In genomic region chr12:120978296-120979219, GRCh38 we compare ENCODE assay signal across 2 cellular contexts.
A peak's percentile ranks its signal among the peaks of the same experiment; 100 is the strongest.
TF ChIP-seq lines count a peak whose summit lies in the region.

Gene HNF1A, plus strand, starts transcription at chr12:120978543. Its CDS starts 226 bp downstream, at chr12:120978769.

TF ChIP-seq in K562, 482 proteins besides CTCF, POLR2A, EP300 and RAD21:
- TF ChIP-seq ZBTB12 (CRISPR knock-in tag; IDR thresholded peaks at IDR 0.05) (no peak), NR3C1 (CRISPR knock-in tag; IDR thresholded peaks at IDR 0.05) (no peak), NFRKB (IDR thresholded peaks at IDR 0.05; ENCODE audit: low read depth) (no peak)
TF ChIP-seq in K562: peak in this region for 0.

TF ChIP-seq in HepG2, 621 proteins besides CTCF, POLR2A, EP300 and RAD21 (continues in another document):
- TF ChIP-seq ZSCAN22 (CRISPR knock-in tag; IDR thresholded peaks at IDR 0.05) (peak; percentile 63; the same call in 1 of the 2 replicates), SMYD3 (CRISPR knock-in tag; IDR thresholded peaks at IDR 0.05) (no peak), THRA (CRISPR knock-in tag; IDR thresholded peaks at IDR 0.05; ENCODE audit: borderline replicate concordance) (peak; percentile 83), NR2F6 (IDR thresholded peaks at IDR 0.05) (peak; percentile 69), NR2F6 (CRISPR knock-in tag; IDR thresholded peaks at IDR 0.05) (peak; percentile 65), GATA4 (IDR thresholded peaks at IDR 0.05; ENCODE audit: borderline replicate concordance, low read depth) (peak; percentile 74; the same call in 1 of the 2 replicates), ZBTB38 (CRISPR knock-in tag; IDR thresholded peaks at IDR 0.05) (no peak), ATF6 (CRISPR knock-in tag; conservative IDR thresholded peaks at IDR 0.05) (0 out of 2 replicates have a peak, but pooled peaks have one; percentile 41), ZNF317 (CRISPR knock-in tag; IDR thresholded peaks at IDR 0.05) (peak; percentile 79), KDM3A (CRISPR knock-in tag; IDR thresholded peaks at IDR 0.05; ENCODE audit: low read depth) (peak; percentile 92), YEATS4 (CRISPR knock-in tag; IDR thresholded peaks at IDR 0.05; ENCODE audit: borderline replicate concordance) (peak; percentile 81), DPF2 (CRISPR knock-in tag; IDR thresholded peaks at IDR 0.05; ENCODE audit: borderline replicate concordance, low read depth) (peak; percentile 96), ZNF570 (CRISPR knock-in tag; IDR thresholded peaks at IDR 0.05; ENCODE audit: borderline replicate concordance) (0 out of 2 replicates have a peak, but pooled peaks have one; percentile 84), RARA (CRISPR knock-in tag; IDR thresholded peaks at IDR 0.05) (peak; percentile 78), HNRNPK (IDR thresholded peaks at IDR 0.05; ENCODE audit: low read depth, low read length, poor library complexity, severe bottlenecking) (peak; percentile 82), CREB3 (CRISPR knock-in tag; IDR thresholded peaks at IDR 0.05) (no peak), GABPB1 (CRISPR knock-in tag; IDR thresholded peaks at IDR 0.05) (peak; percentile 51), ZSCAN5A (CRISPR knock-in tag; IDR thresholded peaks at IDR 0.05; ENCODE audit: borderline replicate concordance) (no peak), POLR2G (IDR thresholded peaks at IDR 0.05; ENCODE audit: low read depth, low read length) (peak; percentile 82), ERF (CRISPR knock-in tag; IDR thresholded peaks at IDR 0.05) (peak; percentile 49; the same call in 1 of the 2 replicates), BCL6 (CRISPR knock-in tag; IDR thresholded peaks at IDR 0.05) (peak; percentile 63; the same call in 1 of the 2 replicates), MEF2D (CRISPR knock-in tag; IDR thresholded peaks at IDR 0.05) (peak; percentile 79; the same call in 1 of the 2 replicates), ZNF430 (CRISPR knock-in tag; IDR thresholded peaks at IDR 0.05) (peak; percentile 26; the same call in 1 of the 2 replicates), ZKSCAN8 (CRISPR knock-in tag; IDR thresholded peaks at IDR 0.05; ENCODE audit: borderline replicate concordance) (peak; percentile 75; the same call in 1 of the 2 replicates), ZNF180 (CRISPR knock-in tag; IDR thresholded peaks at IDR 0.05; ENCODE audit: borderline replicate concordance, low read depth) (no peak), FOXC1 (CRISPR knock-in tag; IDR thresholded peaks at IDR 0.05; ENCODE audit: borderline replicate concordance) (peak; percentile 71), STAG1 (CRISPR knock-in tag; IDR thresholded peaks at IDR 0.05) (peak; percentile 24), ZSCAN30 (CRISPR knock-in tag; IDR thresholded peaks at IDR 0.05) (0 out of 2 replicates have a peak, but pooled peaks have one; percentile 36), ZMYM2 (CRISPR knock-in tag; IDR thresholded peaks at IDR 0.05) (peak; percentile 64; the same call in 1 of the 2 replicates), ZNF614 (CRISPR knock-in tag; IDR thresholded peaks at IDR 0.05; ENCODE audit: borderline replicate concordance) (no peak), RXRB (CRISPR knock-in tag; IDR thresholded peaks at IDR 0.05; ENCODE audit: borderline replicate concordance) (peak; percentile 82), GTF3A (CRISPR knock-in tag; conservative IDR thresholded peaks at IDR 0.05) (0 out of 2 replicates have a peak, but pooled peaks have one; percentile 30), DNMT1 (CRISPR knock-in tag; IDR thresholded peaks at IDR 0.05) (peak; percentile 8; the same call in 1 of the 2 replicates), CHD2 (IDR thresholded peaks at IDR 0.05; ENCODE audit: low read depth, low read length) (peak; percentile 28; the same call in 1 of the 2 replicates), KMT2A (CRISPR knock-in tag; IDR thresholded peaks at IDR 0.05) (peak; percentile 60; the same call in 1 of the 2 replicates), NFKBIZ (CRISPR knock-in tag; IDR thresholded peaks at IDR 0.05) (no peak), ZBTB25 (CRISPR knock-in tag; IDR thresholded peaks at IDR 0.05) (0 out of 2 replicates have a peak, but pooled peaks have one; percentile 45), ZNF414 (CRISPR knock-in tag; IDR thresholded peaks at IDR 0.05) (0 out of 2 replicates have a peak, but pooled peaks have one; percentile 71), NFYC (CRISPR knock-in tag; IDR thresholded peaks at IDR 0.05) (peak; percentile 28; the same call in 1 of the 2 replicates), RBFOX2 (IDR thresholded peaks at IDR 0.05; ENCODE audit: low read depth, low read length) (peak; percentile 97), FOSL2 (CRISPR knock-in tag; IDR thresholded peaks at IDR 0.05) (peak; percentile 66), HBP1 (CRISPR knock-in tag; IDR thresholded peaks at IDR 0.05; ENCODE audit: low read depth) (peak; percentile 76; the same call in 1 of the 2 replicates), TFDP1 (CRISPR knock-in tag; IDR thresholded peaks at IDR 0.05; ENCODE audit: borderline replicate concordance) (peak; percentile 58; the same call in 1 of the 2 replicates), FOXK2 (IDR thresholded peaks at IDR 0.05) (peak; percentile 77; the same call in 1 of the 2 replicates), ETV5 (CRISPR knock-in tag; IDR thresholded peaks at IDR 0.05; ENCODE audit: borderline replicate concordance) (peak; percentile 34; the same call in 1 of the 2 replicates), TEAD3 (CRISPR knock-in tag; optimal IDR thresholded peaks at IDR 0.05; ENCODE audit: borderline replicate concordance) (peak; percentile 83), HOXA7 (CRISPR knock-in tag; IDR thresholded peaks at IDR 0.05) (no peak), JUN (CRISPR knock-in tag; IDR thresholded peaks at IDR 0.05) (peak; percentile 71; the same call in 1 of the 2 replicates), GATAD2A (CRISPR knock-in tag; IDR thresholded peaks at IDR 0.05) (peak; percentile 89), ZNF775 (CRISPR knock-in tag; IDR thresholded peaks at IDR 0.05; ENCODE audit: borderline replicate concordance) (peak; percentile 85), HIVEP1 (CRISPR knock-in tag; IDR thresholded peaks at IDR 0.05) (peak; percentile 92), ATF4 (CRISPR knock-in tag; IDR thresholded peaks at IDR 0.05) (peak in 1 of 2 experiments; percentile 39; a peak in 1 of 4 replicates), SRSF9 (IDR thresholded peaks at IDR 0.05; ENCODE audit: borderline replicate concordance, insufficient read depth, low read depth, low read length, poor library complexity, severe bottlenecking) (no peak), ELF4 (CRISPR knock-in tag; IDR thresholded peaks at IDR 0.05; ENCODE audit: borderline replicate concordance) (no peak), ZNF264 (CRISPR knock-in tag; IDR thresholded peaks at IDR 0.05) (no peak; the same call in 1 of the 2 replicates), STAT6 (CRISPR knock-in tag; IDR thresholded peaks at IDR 0.05; ENCODE audit: borderline replicate concordance) (peak; percentile 26; the same call in 1 of the 2 replicates)
